Comparison of ENCODE assay signal across 21 cellular contexts in genomic region chr20:5189917-5190316, GRCh38.
DNase-seq lines count a peak whose midpoint lies in the region; ATAC-seq, FAIRE-seq and TF ChIP-seq lines count a peak whose summit lies in the region.
"Had no signal": no experiment of that assay in that cellular context is flagged by ENCODE, and none has a peak within 500 bp of the region (broad histone marks: within the 10 kb centered on the region; RNA-seq: fewer than 3 reads in every experiment).

No MANE protein-coding gene starts in this region.

- H3K79me2 ChIP-seq in HepG2 (ENCODE audit: insufficient read depth, low read length) = no peaks in the 10 kb centered on the region

- H3K4me3 ChIP-seq in liver (ENCODE audit: low read depth in 1 of 3, low read length in 3 of 3) (no peak overlapping the region), HepG2 (replicated peaks in 1 of 3; ENCODE audit: insufficient read depth in 1 of 3, low read depth in 2 of 3, low read length in 3 of 3) (no peak overlapping the region)

- in situ Hi-C loops in HepG2 (cut with HindIII; ENCODE audit: extremely low pct_ligation_motif_present, low pct_unique_long_range_greater_than_20kb) = loop anchor here (5.0 kb wide), 1 partner anchor 63 kb away; the partner anchor contains the start of gene CDS2

- H3K9me3 ChIP-seq in liver (ENCODE audit: control insufficient read depth in 4 of 4, low read length in 3 of 4) = no peaks in the 10 kb centered on the region
- no peaks in the 10 kb centered on the region for H3K9me3 ChIP-seq in HepG2 (ENCODE audit: low read length)
- H3K9me3 ChIP-seq: BE2C had no signal

- no peak for DNase-seq in activated CD4-positive, alpha-beta T cell treated with anti-CD3 and anti-CD28 coated beads for 36 hours
- DNase-seq in activated CD4-positive, alpha-beta T cell treated with anti-CD3 and anti-CD28 coated beads for 48 hours = no peak
- DNase-seq in HepG2 (ENCODE audit: low spot score) (no peak), kidney tubule cell (ENCODE audit: low spot score) (peak; percentile 4), GDM1 (lab: John Stamatoyannopoulos, UW) (no peak)
- DNase-seq in stimulated activated naive B cell treated with anti-CD40 and anti-IgM and Interleukin-4, amounts not matched to agents 10 μg/mL and 1 μg/mL and 100 μg/mL, for 72 hours = no peak
- DNase-seq: BE2C; Calu3; CD4-positive, alpha-beta memory T cell; DMS53; H7; IMR-90; Kasumi-1; NCI-H1417; NCI-H2029; NCI-H2171 treated with DMSO at 0.1 percent for 48 hours; NCI-H446 treated with DMSO at 0.1 percent for 48 hours; PC-3 had no signal

- no TSS peak for BruUV-seq in HepG2 (replicated peaks; lab: Mats Ljungman, UMichigan)

- H3K36me3 ChIP-seq in liver (ENCODE audit: control insufficient read depth in 4 of 4, insufficient read depth in 3 of 4, low read depth in 1 of 4, low read length in 3 of 4) (peaks cover 3 to 23% (median 14%) of the 10 kb centered on the region in 4 donors), HepG2 (replicated peaks in 1 of 2; ENCODE audit: control insufficient read depth in 1 of 2, insufficient read depth in 2 of 2, low read length in 2 of 2) (peaks cover 30 to 75% of the 10 kb centered on the region in 2 experiments)

- H3K4me3 Mint-ChIP-seq in activated CD4-positive, alpha-beta T cell treated with anti-CD3 and anti-CD28 coated beads for 36 hours = no peak overlapping the region
- H3K4me3 Mint-ChIP-seq in stimulated activated naive B cell treated with anti-CD40 and anti-IgM and Interleukin-4, amounts not matched to agents 10 μg/mL and 1 μg/mL and 100 μg/mL, for 72 hours = no peak overlapping the region
- H3K4me3 Mint-ChIP-seq: CD4-positive, alpha-beta memory T cell had no signal

- H3K4me1 Mint-ChIP-seq in activated CD4-positive, alpha-beta T cell treated with anti-CD3 and anti-CD28 coated beads for 36 hours = peaks cover 19% of the 10 kb centered on the region
- peaks cover 12 to 14% of the 10 kb centered on the region in 2 donors for H3K4me1 Mint-ChIP-seq in stimulated activated naive B cell treated with anti-CD40 and anti-IgM and Interleukin-4, amounts not matched to agents 10 μg/mL and 1 μg/mL and 100 μg/mL, for 72 hours

- H3K4me2 ChIP-seq in HepG2 (ENCODE audit: low read depth, low read length) = no peak overlapping the region

- no peak for TF ChIP-seq CTCF in liver (IDR thresholded peaks at IDR 0.05; ENCODE audit: low read depth, low read length, missing input control)
- TF ChIP-seq CTCF in HepG2 (CRISPR knock-in tag; IDR thresholded peaks at IDR 0.05) = no peak

- intact Hi-C loops in activated CD4-positive, alpha-beta T cell treated with anti-CD3 and anti-CD28 coated beads for 36 hours (cut with DNase I, micrococcal nuclease) = no loop called here
- intact Hi-C loops in HepG2 (cut with micrococcal nuclease; ENCODE audit: unreplicated experiment) = loop anchor here (5.0 kb wide), 1 partner anchor 438 kb away; no protein-coding TSS in a partner anchor

- TF ChIP-seq EP300 in HepG2 (IDR thresholded peaks at IDR 0.05; ENCODE audit: low read depth in 2 of 2, low read length in 2 of 2) (no peak), HepG2 (CRISPR knock-in tag; IDR thresholded peaks at IDR 0.05; ENCODE audit: borderline replicate concordance) (no peak)

- POLR2A ChIA-PET in activated CD4-positive, alpha-beta T cell treated with anti-CD3 and anti-CD28 coated beads for 36 hours (lab: Charles Lee) = interaction anchor here (0.6 kb wide), 1 partner anchor 73 kb away, joined by 3 read pairs; no protein-coding TSS in a partner anchor
- POLR2A ChIA-PET in HepG2 (lab: Yijun Ruan, JAX) = interaction anchor here (1.0 to 5.0 kb wide), 3 partner anchors 64 to 79 kb away, joined by 3 to 73 read pairs (median 6); partner anchors contain the start of genes CDS2 and PCNA

- 32% methylated on average over 6 of the region's 6 CpGs for WGBS in liver
- 96% methylated on average over 6 of the region's 6 CpGs for WGBS in HepG2 (ENCODE audit: low lambda C conversion rate)

- H3K27ac ChIP-seq in liver (ENCODE audit: low read depth in 1 of 2, low read length in 2 of 2) = peak overlapping the region; percentile 35 to 58
- H3K27ac ChIP-seq in HepG2 (ENCODE audit: extremely low read length, insufficient read depth, low read length) = no peak overlapping the region
- H3K27ac ChIP-seq: 22Rv1 had no signal

- H3K27me3 ChIP-seq in liver (ENCODE audit: control insufficient read depth in 4 of 4, insufficient read depth in 4 of 4, low read length in 3 of 4) (no peaks in the 10 kb centered on the region), HepG2 (ENCODE audit: control insufficient read depth in 1 of 2, insufficient read depth in 2 of 2, low read length in 2 of 2) (no peaks in the 10 kb centered on the region)
- H3K27me3 ChIP-seq: BE2C had no signal

- TF ChIP-seq RAD21 in liver (IDR thresholded peaks at IDR 0.05) = peak; percentile 51 to 66
- TF ChIP-seq RAD21 in HepG2 (CRISPR knock-in tag; IDR thresholded peaks at IDR 0.05) = no peak

- no peak for ATAC-seq in activated CD4-positive, alpha-beta T cell treated with anti-CD3 and anti-CD28 coated beads for 36 hours
- ATAC-seq in HepG2 (no peak), HG03175 (IDR thresholded peaks at IDR 0.05; ENCODE audit: unreplicated experiment) (no peak)
- no peak for ATAC-seq in stimulated activated naive B cell treated with anti-CD40 and anti-IgM and Interleukin-4, amounts not matched to agents 10 μg/mL and 1 μg/mL and 100 μg/mL, for 72 hours (replicated peaks)
- ATAC-seq: PC-3 had no signal

- H2AFZ ChIP-seq in HepG2 (ENCODE audit: low read length) = no peak overlapping the region

- H3K36me3 Mint-ChIP-seq in activated CD4-positive, alpha-beta T cell treated with anti-CD3 and anti-CD28 coated beads for 36 hours (ENCODE audit: low read depth) = peaks cover 11% of the 10 kb centered on the region
- peaks cover 25 to 41% of the 10 kb centered on the region in 2 donors for H3K36me3 Mint-ChIP-seq in stimulated activated naive B cell treated with anti-CD40 and anti-IgM and Interleukin-4, amounts not matched to agents 10 μg/mL and 1 μg/mL and 100 μg/mL, for 72 hours

- no peak for TF ChIP-seq POLR2A in HepG2 (IDR thresholded peaks at IDR 0.05; ENCODE audit: insufficient read depth in 1 of 2, low read depth in 2 of 2, low read length in 2 of 2)

- no peak for FAIRE-seq in HepG2 (lab: Jason Lieb, UNC)

- no peaks in the 10 kb centered on the region for H3K9me3 Mint-ChIP-seq in activated CD4-positive, alpha-beta T cell treated with anti-CD3 and anti-CD28 coated beads for 36 hours (ENCODE audit: low read depth)
- no peaks in the 10 kb centered on the region for H3K9me3 Mint-ChIP-seq in stimulated activated naive B cell treated with anti-CD40 and anti-IgM and Interleukin-4, amounts not matched to agents 10 μg/mL and 1 μg/mL and 100 μg/mL, for 72 hours
- H3K9me3 Mint-ChIP-seq: CD4-positive, alpha-beta memory T cell had no signal

- H3K4me1 ChIP-seq in liver (ENCODE audit: control insufficient read depth in 4 of 4, insufficient read depth in 4 of 4, low read length in 3 of 4) (peaks cover 1 to 36% (median 21%) of the 10 kb centered on the region in 4 donors), HepG2 (ENCODE audit: insufficient read depth, low read length) (peaks cover 11% of the 10 kb centered on the region; the same call in 1 of the 2 replicates)
- H3K4me1 ChIP-seq: BE2C had no signal

- CTCF ChIA-PET in activated CD4-positive, alpha-beta T cell treated with anti-CD3 and anti-CD28 coated beads for 36 hours (lab: Charles Lee) = interaction anchor here (1.1 to 4.8 kb wide), 3 partner anchors 14 to 75 kb away, joined by 3 to 104 read pairs (median 5); partner anchors contain the start of gene CDS2
- CTCF ChIA-PET in HepG2 (lab: Yijun Ruan, JAX; ENCODE audit: low intra/inter-chr PET ratio, low total read pairs) = no interaction called here

- no peaks in the 10 kb centered on the region for H4K20me1 ChIP-seq in HepG2 (ENCODE audit: insufficient read depth, low read length)

- H3K27me3 Mint-ChIP-seq in activated CD4-positive, alpha-beta T cell treated with anti-CD3 and anti-CD28 coated beads for 36 hours = no peaks in the 10 kb centered on the region
- no peaks in the 10 kb centered on the region for H3K27me3 Mint-ChIP-seq in stimulated activated naive B cell treated with anti-CD40 and anti-IgM and Interleukin-4, amounts not matched to agents 10 μg/mL and 1 μg/mL and 100 μg/mL, for 72 hours
- H3K27me3 Mint-ChIP-seq: CD4-positive, alpha-beta memory T cell had no signal

- H3K9ac ChIP-seq in liver (ENCODE audit: low read depth in 1 of 2, low read length in 2 of 2) (no peak overlapping the region), HepG2 (ENCODE audit: insufficient read depth, low read depth, low read length) (no peak overlapping the region)

- peak overlapping the region; percentile 13 for H3K27ac Mint-ChIP-seq in activated CD4-positive, alpha-beta T cell treated with anti-CD3 and anti-CD28 coated beads for 36 hours
- H3K27ac Mint-ChIP-seq in stimulated activated naive B cell treated with anti-CD40 and anti-IgM and Interleukin-4, amounts not matched to agents 10 μg/mL and 1 μg/mL and 100 μg/mL, for 72 hours = peak overlapping the region; percentile 69

TF ChIP-seq in liver, 16 proteins besides CTCF, POLR2A, EP300 and RAD21 (continues in another document):
- TF ChIP-seq RXRA (IDR thresholded peaks at IDR 0.05) (peak; percentile 29 to 67), YY1 (IDR thresholded peaks at IDR 0.05) (peak; percentile 51), FOXA1 (IDR thresholded peaks at IDR 0.05) (no peak), GABPA (IDR thresholded peaks at IDR 0.05 in 1 of 2, conservative IDR thresholded peaks at IDR 0.05 in 1 of 2) (peak in 1 of 2 donors; percentile 48), FOXA2 (IDR thresholded peaks at IDR 0.05) (no peak), TAF1 (conservative IDR thresholded peaks at IDR 0.05) (peak; percentile 25), NR2F2 (IDR thresholded peaks at IDR 0.05) (no peak), ATF3 (IDR thresholded peaks at IDR 0.05) (peak; percentile 11)

TF ChIP-seq in HepG2, 621 proteins besides CTCF, POLR2A, EP300 and RAD21:
- TF ChIP-seq RARG (CRISPR knock-in tag; IDR thresholded peaks at IDR 0.05; ENCODE audit: low read depth) (no peak), ARHGAP35 (CRISPR knock-in tag; IDR thresholded peaks at IDR 0.05; ENCODE audit: borderline replicate concordance) (no peak)
